ENCODE assay signal across 18 cellular contexts in genomic region chr15:21397656-21398055, GRCh38. TPM values are rescaled to one million over a fixed set of nuclear protein-coding genes. Genes with fewer than 3 reads are reported as not detected.
"Had no signal": no experiment of that assay in that cellular context is flagged by ENCODE, and none has a peak within 500 bp of the region (broad histone marks: within the 10 kb centered on the region; RNA-seq: fewer than 3 reads in every experiment).

No MANE protein-coding gene starts in this region.

RNA-seq across cellular contexts. Expression of gene POTEB3, which starts 42.6 kb away (rescaled TPM):
- total RNA-seq: activated naive CD4-positive, alpha-beta T cell treated with anti-CD3 and anti-CD28 coated beads for 36 hours; activated naive CD4-positive, alpha-beta T cell treated with anti-CD3 and anti-CD28 coated beads, Interleukin-2, amount 50 U/mL, for 72 hours; activated naive CD8-positive, alpha-beta T cell treated with anti-CD3 and anti-CD28 coated beads for 36 hours; activated naive CD8-positive, alpha-beta T cell treated with anti-CD3 and anti-CD28 coated beads, Interleukin-2, amount 10 ng/mL, durations not matched to agents 7 days and 5 days; activated T-cell treated with anti-CD3 and anti-CD28 coated beads, Interleukin-2, amount 50 U/mL, for 4 hours; activated T-cell treated with anti-CD3 and anti-CD28 coated beads, Interleukin-2, amount 50 U/mL, for 72 hours; activated T-helper 1 cell treated with anti-CD3 and anti-CD28 coated beads, Interleukin-12 subunit alpha, Interleukin-12 subunit beta, Interleukin-2, Interleukin-4 antibody, amounts not matched to agents 30 ng/mL and 10 ng/mL and 1 ng/mL, durations not matched to agents 14 hours and 24 hours and 36 hours; activated T-helper 17 cell treated with anti-CD3 and anti-CD28 coated beads, Interleukin-2, amount 50 U/mL, for 72 hours; activated T-helper 2 cell treated with anti-CD3 and anti-CD28 coated beads, Interferon-gamma antibody, Interleukin-2, Interleukin-4, amounts not matched to agents 10 μg/mL and 5 μg/mL and 100 μg/mL, durations not matched to agents 14 hours and 24 hours and 36 hours; adrenal gland; aorta; ascending aorta; astrocyte; body of pancreas; bronchial epithelial cell; cardiac muscle cell; cardiac septum had no signal
- polyA plus RNA-seq: adipose tissue, adrenal gland, aorta, cardiac muscle cell had no signal
